Comparison of ENCODE assay signal across 1 cellular context in genomic region chr19:18159059-18159616, GRCh38. TPM values are rescaled to one million over a fixed set of nuclear protein-coding genes. Genes with fewer than 3 reads are reported as not detected.
"Had no signal": no experiment of that assay in that cellular context is flagged by ENCODE, and none has a peak within 500 bp of the region (broad histone marks: within the 10 kb centered on the region; RNA-seq: fewer than 3 reads in every experiment).

No MANE protein-coding gene starts in this region.

RNA-seq across cellular contexts. Expression of gene IFI30, which starts 14.5 kb away (rescaled TPM):
- total RNA-seq: osteocyte had no signal
